18 cellular contexts compared by ENCODE assay signal in the genomic region with DNA sequence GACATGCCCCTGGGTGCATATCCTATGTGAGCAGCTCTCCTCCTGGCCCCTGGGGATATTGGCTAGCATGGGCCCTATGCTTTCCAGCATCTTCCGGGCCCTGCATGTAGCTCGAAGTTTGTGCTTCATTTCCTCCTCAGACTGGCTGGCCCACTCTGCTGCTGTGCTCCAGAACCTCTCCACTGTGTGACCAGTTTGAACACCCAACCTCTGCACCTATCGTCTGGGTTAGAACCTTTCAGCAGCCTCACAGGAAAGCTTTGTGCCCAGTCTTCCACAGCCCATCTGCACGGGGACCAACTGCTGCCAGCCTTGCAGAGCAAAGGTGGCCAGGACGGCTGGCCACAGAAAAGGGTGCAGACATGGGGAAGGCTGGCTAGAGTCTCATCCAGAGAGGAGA. TPM values are rescaled to one million over a fixed set of nuclear protein-coding genes. Genes with fewer than 3 reads are reported as not detected.
A peak's percentile ranks its signal among the peaks of the same experiment; 100 is the strongest.
DNase-seq lines count a peak whose midpoint lies in the region; ATAC-seq, FAIRE-seq and TF ChIP-seq lines count a peak whose summit lies in the region.
"Had no signal": no experiment of that assay in that cellular context is flagged by ENCODE, and none has a peak within 500 bp of the region (broad histone marks: within the 10 kb centered on the region; RNA-seq: fewer than 3 reads in every experiment).

No MANE protein-coding gene starts in this region.

- no peaks in the 10 kb centered on the region for H3K79me1 ChIP-seq in H1 (ENCODE audit: low read depth, low read length)
- no peaks in the 10 kb centered on the region for H3K79me1 ChIP-seq in trophoblast cell (ENCODE audit: low read length)

- no peak overlapping the region for H2BK15ac ChIP-seq in H1 (ENCODE audit: low read length)

- H2BK120ac ChIP-seq in H1 (replicated peaks; ENCODE audit: low read depth, low read length): peak overlapping the region; percentile 7
- H2BK120ac ChIP-seq in trophoblast cell (ENCODE audit: insufficient read depth, low read length, poor library complexity): peak overlapping the region; percentile 11

- H3K4me3 ChIP-seq in H1 (ENCODE audit: extremely low read depth in 1 of 4, insufficient read depth in 2 of 4, low read depth in 3 of 4, low read length in 4 of 4): no peak overlapping the region
- H3K4me3 ChIP-seq in trophoblast cell (ENCODE audit: low read depth, low read length): no peak overlapping the region
- H3K4me3 ChIP-seq in osteoblast (ENCODE audit: insufficient read depth, low read length): no peak overlapping the region

- H3K27ac Mint-ChIP-seq in activated naive CD8-positive, alpha-beta T cell treated with anti-CD3 and anti-CD28 coated beads, Interleukin-2, amount 10 ng/mL, durations not matched to agents 7 days and 5 days: peak overlapping the region; percentile 36
- no peak overlapping the region for H3K27ac Mint-ChIP-seq in activated naive CD8-positive, alpha-beta T cell treated with anti-CD3 and anti-CD28 coated beads for 36 hours
- no peak overlapping the region for H3K27ac Mint-ChIP-seq in activated T-cell treated with anti-CD3 and anti-CD28 coated beads, Interleukin-2, amount 50 U/mL, for 72 hours

- no peak overlapping the region for H2BK20ac ChIP-seq in H1 (ENCODE audit: low read length)

- peaks cover 10% of the 10 kb centered on the region for H3K36me3 Mint-ChIP-seq in activated naive CD8-positive, alpha-beta T cell treated with anti-CD3 and anti-CD28 coated beads, Interleukin-2, amount 10 ng/mL, durations not matched to agents 7 days and 5 days
- peaks cover 3% of the 10 kb centered on the region for H3K36me3 Mint-ChIP-seq in activated naive CD8-positive, alpha-beta T cell treated with anti-CD3 and anti-CD28 coated beads for 36 hours
- peaks cover 0 to 2% of the 10 kb centered on the region in 2 donors for H3K36me3 Mint-ChIP-seq in activated T-cell treated with anti-CD3 and anti-CD28 coated beads, Interleukin-2, amount 50 U/mL, for 72 hours (ENCODE audit: insufficient read depth in 2 of 2)

- POLR2A ChIA-PET in activated naive CD8-positive, alpha-beta T cell treated with anti-CD3 and anti-CD28 coated beads, Interleukin-2, amount 10 ng/mL, durations not matched to agents 7 days and 5 days (lab: Charles Lee): no interaction called here
- POLR2A ChIA-PET in H1 (lab: Charles Lee; ENCODE audit: partially characterized antibody): interaction anchor here (0.7 to 1.1 kb wide), 3 partner anchors 10 to 265 kb away, joined by 3 read pairs; no protein-coding TSS in a partner anchor

- H4K12ac ChIP-seq in trophoblast cell (ENCODE audit: low read depth, low read length): no peak overlapping the region

- no peak for TF ChIP-seq EP300 in H1 (IDR thresholded peaks at IDR 0.05; ENCODE audit: borderline replicate concordance in 1 of 2, low read depth in 2 of 2, low read length in 2 of 2)

- H3K27me3 ChIP-seq in H1 (replicated peaks in 1 of 4; ENCODE audit: control insufficient read depth in 3 of 4, extremely low read depth in 1 of 4, insufficient read depth in 3 of 4, low read length in 3 of 4) (no peaks in the 10 kb centered on the region), trophoblast cell (ENCODE audit: insufficient read depth, low read length) (no peaks in the 10 kb centered on the region), osteoblast (ENCODE audit: insufficient read depth, low read length) (no peaks in the 10 kb centered on the region)

- H4K5ac ChIP-seq in H1 (ENCODE audit: insufficient read length, low read depth, low read length): peak overlapping the region; percentile 38

- H2AFZ ChIP-seq in H1 (ENCODE audit: low read length) (peak overlapping the region; percentile 49; the same call in 1 of the 2 replicates), trophoblast cell (ENCODE audit: insufficient read depth, low read length, poor library complexity) (no peak overlapping the region), osteoblast (ENCODE audit: low read length) (no peak overlapping the region)

- H3K36me3 ChIP-seq in H1 (ENCODE audit: control insufficient read depth in 2 of 4, insufficient read depth in 4 of 4, low read length in 3 of 4): no peaks in the 10 kb centered on the region
- no peaks in the 10 kb centered on the region for H3K36me3 ChIP-seq in trophoblast cell (ENCODE audit: control insufficient read depth in 1 of 2, insufficient read depth in 2 of 2, low read length in 2 of 2)
- H3K36me3 ChIP-seq in osteoblast (ENCODE audit: insufficient read depth, low read length): no peaks in the 10 kb centered on the region

- H3K4me2 ChIP-seq in H1 (ENCODE audit: insufficient read depth in 1 of 2, low read depth in 2 of 2, low read length in 2 of 2) (no peak overlapping the region), trophoblast cell (ENCODE audit: low read length) (no peak overlapping the region), osteoblast (ENCODE audit: insufficient read depth, low read length) (no peak overlapping the region)

- no peak for TF ChIP-seq POLR2A in H1 (IDR thresholded peaks at IDR 0.05; ENCODE audit: control extremely low read depth in 1 of 2, low read depth in 2 of 2, low read length in 2 of 2)

- no peaks in the 10 kb centered on the region for H3K9me3 ChIP-seq in H1 (ENCODE audit: insufficient read depth in 2 of 2, low read depth in 1 of 2, low read length in 1 of 2)
- peaks cover 6% of the 10 kb centered on the region for H3K9me3 ChIP-seq in trophoblast cell (ENCODE audit: insufficient read depth, low read depth, low read length)
- H3K9me3 ChIP-seq in osteoblast (ENCODE audit: low read depth, low read length): no peaks in the 10 kb centered on the region

- H3K9ac ChIP-seq in H1 (replicated peaks in 1 of 4; ENCODE audit: extremely low read depth in 1 of 4, low read depth in 3 of 4, low read length in 3 of 4) (no peak overlapping the region), trophoblast cell (ENCODE audit: low read length) (no peak overlapping the region)

- H4K91ac ChIP-seq in H1 (replicated peaks; ENCODE audit: insufficient read length, low read length) (peak overlapping the region; percentile 52), trophoblast cell (ENCODE audit: low read depth, low read length) (no peak overlapping the region)

- no peak overlapping the region for H3K56ac ChIP-seq in H1 (replicated peaks; ENCODE audit: insufficient read length, low read depth, low read length)

- no peaks in the 10 kb centered on the region for H3K23me2 ChIP-seq in H1 (ENCODE audit: low read depth, low read length)

- DNase-seq in activated naive CD8-positive, alpha-beta T cell treated with anti-CD3 and anti-CD28 coated beads, Interleukin-2, amount 10 ng/mL, durations not matched to agents 7 days and 5 days: no peak
- no peak for DNase-seq in activated naive CD8-positive, alpha-beta T cell treated with anti-CD3 and anti-CD28 coated beads for 36 hours
- DNase-seq in LHCN-M2 (ENCODE audit: low read depth) (peak; percentile 12), H1 (ENCODE audit: low read depth in 1 of 2, low spot score in 2 of 2) (no peak), trophoblast cell (no peak), osteoblast (ENCODE audit: insufficient read length, low spot score, missing footprints) (no peak), occipital lobe (lab: John Stamatoyannopoulos, UW) (no peak)
- DNase-seq in activated T-cell treated with anti-CD3 and anti-CD28 coated beads, Interleukin-2, amount 50 U/mL, for 72 hours: no peak
- DNase-seq: DMS79, HCEC 1CT, NCI-H1105, NCI-H1694 treated with DMSO at 0.1 percent for 48 hours, RPMI8226, SIG-M5 had no signal

- H3K27me3 Mint-ChIP-seq in activated naive CD8-positive, alpha-beta T cell treated with anti-CD3 and anti-CD28 coated beads, Interleukin-2, amount 10 ng/mL, durations not matched to agents 7 days and 5 days: no peaks in the 10 kb centered on the region
- no peaks in the 10 kb centered on the region for H3K27me3 Mint-ChIP-seq in activated naive CD8-positive, alpha-beta T cell treated with anti-CD3 and anti-CD28 coated beads for 36 hours
- H3K27me3 Mint-ChIP-seq in activated T-cell treated with anti-CD3 and anti-CD28 coated beads, Interleukin-2, amount 50 U/mL, for 72 hours (ENCODE audit: low read depth): no peaks in the 10 kb centered on the region

- H2BK12ac ChIP-seq in H1 (ENCODE audit: low read depth, low read length): no peak overlapping the region; the same call in 1 of the 2 replicates
- no peak overlapping the region for H2BK12ac ChIP-seq in trophoblast cell (ENCODE audit: low read length)

- no peak overlapping the region for H3K4me3 Mint-ChIP-seq in activated naive CD8-positive, alpha-beta T cell treated with anti-CD3 and anti-CD28 coated beads, Interleukin-2, amount 10 ng/mL, durations not matched to agents 7 days and 5 days
- no peak overlapping the region for H3K4me3 Mint-ChIP-seq in activated naive CD8-positive, alpha-beta T cell treated with anti-CD3 and anti-CD28 coated beads for 36 hours
- H3K4me3 Mint-ChIP-seq in activated T-cell treated with anti-CD3 and anti-CD28 coated beads, Interleukin-2, amount 50 U/mL, for 72 hours: no peak overlapping the region

- H3K18ac ChIP-seq in H1 (ENCODE audit: extremely low read depth, low read length) (0 out of 2 replicates have a peak overlapping the region, but pooled peaks have one; percentile 15), trophoblast cell (ENCODE audit: low read length) (no peak overlapping the region)

- H3K4me1 ChIP-seq in H1 (replicated peaks in 1 of 4; ENCODE audit: control insufficient read depth in 3 of 4, insufficient read depth in 4 of 4, low read length in 3 of 4) (no peaks in the 10 kb centered on the region), trophoblast cell (ENCODE audit: control insufficient read depth in 1 of 2, insufficient read depth in 2 of 2, low read length in 2 of 2) (no peaks in the 10 kb centered on the region), osteoblast (ENCODE audit: insufficient read depth, low read length) (no peaks in the 10 kb centered on the region)

- peaks cover 5% of the 10 kb centered on the region for H3K4me1 Mint-ChIP-seq in activated naive CD8-positive, alpha-beta T cell treated with anti-CD3 and anti-CD28 coated beads, Interleukin-2, amount 10 ng/mL, durations not matched to agents 7 days and 5 days
- no peaks in the 10 kb centered on the region for H3K4me1 Mint-ChIP-seq in activated naive CD8-positive, alpha-beta T cell treated with anti-CD3 and anti-CD28 coated beads for 36 hours
- no peaks in the 10 kb centered on the region for H3K4me1 Mint-ChIP-seq in activated T-cell treated with anti-CD3 and anti-CD28 coated beads, Interleukin-2, amount 50 U/mL, for 72 hours (ENCODE audit: low read depth)

- H3K27ac ChIP-seq in H1 (ENCODE audit: low read depth, low read length) (no peak overlapping the region), trophoblast cell (ENCODE audit: low read depth, low read length) (no peak overlapping the region), osteoblast (ENCODE audit: low read depth, low read length) (no peak overlapping the region)

- H3K23ac ChIP-seq in H1 (ENCODE audit: insufficient read length) (no peak overlapping the region), trophoblast cell (ENCODE audit: low read length) (no peak overlapping the region)

- H3K4ac ChIP-seq in H1 (replicated peaks; ENCODE audit: insufficient read length, low read depth, low read length): no peak overlapping the region
- H3K4ac ChIP-seq in trophoblast cell (ENCODE audit: low read depth, low read length): no peak overlapping the region

- no peak for FAIRE-seq in H1 (lab: Jason Lieb, UNC)
- FAIRE-seq: D721Med had no signal

- no peak for TF ChIP-seq CTCF in H1 (IDR thresholded peaks at IDR 0.05; ENCODE audit: control extremely low read depth in 1 of 3, insufficient read depth in 1 of 3, low read depth in 1 of 3, low read length in 3 of 3)
- TF ChIP-seq CTCF in osteoblast (IDR thresholded peaks at IDR 0.05; ENCODE audit: extremely low read depth, low read depth, low read length): no peak

- H4K8ac ChIP-seq in H1 (ENCODE audit: extremely low read depth, insufficient read depth, low read length) (no peak overlapping the region), trophoblast cell (ENCODE audit: low read depth, low read length) (no peak overlapping the region)

- no peak for ATAC-seq in activated naive CD8-positive, alpha-beta T cell treated with anti-CD3 and anti-CD28 coated beads, Interleukin-2, amount 10 ng/mL, durations not matched to agents 7 days and 5 days (ENCODE audit: low read depth)
- ATAC-seq in activated T-cell treated with anti-CD3 and anti-CD28 coated beads, Interleukin-2, amount 50 U/mL, for 72 hours (replicated peaks in 1 of 2): no peak
- ATAC-seq: SK-N-SH treated with all-trans-retinoic acid at 6 μM for 48 hours had no signal

- H4K20me1 ChIP-seq in H1 (replicated peaks in 1 of 2; ENCODE audit: control insufficient read depth in 1 of 2, insufficient read depth in 2 of 2, low read length in 2 of 2) (no peaks in the 10 kb centered on the region), osteoblast (ENCODE audit: insufficient read depth, low read length) (no peaks in the 10 kb centered on the region)

- CTCF ChIA-PET in H1 (lab: Charles Lee; ENCODE audit: partially characterized antibody): interaction anchor here (0.5 to 1.4 kb wide), 5 partner anchors 29 to 281 kb away, joined by 3 to 5 read pairs (median 3); no protein-coding TSS in a partner anchor

- TF ChIP-seq RAD21 in H1 (IDR thresholded peaks at IDR 0.05 in 1 of 2, conservative IDR thresholded peaks at IDR 0.05 in 1 of 2; ENCODE audit: low read depth in 2 of 2, low read length in 2 of 2): no peak

- H3K79me2 ChIP-seq in H1 (ENCODE audit: control insufficient read depth in 1 of 2, insufficient read depth in 2 of 2, low read length in 2 of 2) (no peaks in the 10 kb centered on the region), trophoblast cell (ENCODE audit: control insufficient read depth, insufficient read depth, low read length, poor library complexity) (no peaks in the 10 kb centered on the region), osteoblast (ENCODE audit: insufficient read depth, low read length) (no peaks in the 10 kb centered on the region)

- H2BK5ac ChIP-seq in H1 (ENCODE audit: low read depth, low read length) (peak overlapping the region; percentile 81; the same call in 1 of the 2 replicates), trophoblast cell (ENCODE audit: low read depth, low read length, poor library complexity) (no peak overlapping the region)

- H3K14ac ChIP-seq in H1 (ENCODE audit: insufficient read length) (no peak overlapping the region), trophoblast cell (ENCODE audit: low read length) (no peak overlapping the region)

- WGBS in H1 (ENCODE audit: extremely low coverage in 1 of 2, insufficient coverage in 1 of 2, insufficient read length in 1 of 2, insufficient replicate concordance in 2 of 2, low coverage in 1 of 2, low lambda C conversion rate in 2 of 2, missing lambda C conversion rate in 1 of 2), 2 experiments: 72% methylated on average over 5 of the region's 5 CpGs; no CpG with 5 or more reads in 1 of the 2 experiments
- no CpG with 5 or more reads among the region's 5 CpGs for WGBS in trophoblast cell (ENCODE audit: extremely low coverage, insufficient coverage, insufficient read length)

- H2AK5ac ChIP-seq in H1 (ENCODE audit: low read depth, low read length) (no peak overlapping the region), trophoblast cell (ENCODE audit: low read length) (no peak overlapping the region)

- no peaks in the 10 kb centered on the region for H3K9me3 Mint-ChIP-seq in activated naive CD8-positive, alpha-beta T cell treated with anti-CD3 and anti-CD28 coated beads, Interleukin-2, amount 10 ng/mL, durations not matched to agents 7 days and 5 days
- H3K9me3 Mint-ChIP-seq in activated naive CD8-positive, alpha-beta T cell treated with anti-CD3 and anti-CD28 coated beads for 36 hours: peaks cover 6% of the 10 kb centered on the region
- H3K9me3 Mint-ChIP-seq in activated T-cell treated with anti-CD3 and anti-CD28 coated beads, Interleukin-2, amount 50 U/mL, for 72 hours: peaks cover 0 to 4% of the 10 kb centered on the region in 2 donors

RNA-seq across cellular contexts. Expression of a gene that starts 10.2 kb away (rescaled TPM):
- 1 to 10 TPM; 1.5 to 1.7 TPM for total RNA-seq in activated naive CD8-positive, alpha-beta T cell treated with anti-CD3 and anti-CD28 coated beads, Interleukin-2, amount 10 ng/mL, durations not matched to agents 7 days and 5 days
- total RNA-seq in activated naive CD8-positive, alpha-beta T cell treated with anti-CD3 and anti-CD28 coated beads for 36 hours: under 1 TPM; 0.36 to 0.39 TPM
- 0.38 TPM in 1 of 2 replicates, not detected in the other for total RNA-seq in LHCN-M2 (2014; rRNA removed)
- 0.11 TPM for polyA plus RNA-seq in LHCN-M2 (2012)
- total RNA-seq in H1 (2021; fragmentation: NEBNext Ultra II Directional; extraction: Animal tissue kit (Norgen Biotek cat#: 25700)): 0.59 TPM in 1 of 2 replicates, not detected in the other
- 0.11 and 0.24 TPM in 2 replicates for polyA plus RNA-seq in H1 (2011; rRNA removed)
- polyA plus RNA-seq in H1 (2011; cell fraction: cytosol; rRNA removed): 0.26 TPM
- polyA plus RNA-seq in H1 (2011; cell fraction: nucleus; rRNA removed): 1.6 TPM
- 0.09 to 0.65 TPM (median 0.52 TPM) in 3 of 4 replicates, not detected in the other for polyA plus RNA-seq in H1 (2012, experiment 1 of 2)
- 0.25 TPM for polyA plus RNA-seq in H1 (2012, experiment 2 of 2)
- not detected for polyA plus RNA-seq in H1 (2013, experiment 1 of 2)
- polyA plus RNA-seq in H1 (2013, experiment 2 of 2): 0.15 TPM
- polyA minus RNA-seq in H1 (2011; rRNA and poly(A)+ RNA removed): 0.17 TPM in 1 of 2 replicates, not detected in the other
- not detected for polyA minus RNA-seq in H1 (2011; cell fraction: cytosol; rRNA and poly(A)+ RNA removed)
- polyA minus RNA-seq in H1 (2011; cell fraction: nucleus; rRNA and poly(A)+ RNA removed): not detected
- 0.22 and 0.29 TPM in 2 replicates for polyA plus RNA-seq in trophoblast cell (2013)
- total RNA-seq in osteoblast: 0.72 and 0.88 TPM in 2 replicates
- 1.1 TPM for total RNA-seq in occipital lobe
- 1 to 10 TPM; 2.1 to 2.4 TPM for total RNA-seq in activated T-cell treated with anti-CD3 and anti-CD28 coated beads, Interleukin-2, amount 50 U/mL, for 72 hours
- polyA plus RNA-seq: BJ had no signal

RNA-seq across cellular contexts. Expression of a gene that starts 55.4 kb away (rescaled TPM):
- total RNA-seq in activated naive CD8-positive, alpha-beta T cell treated with anti-CD3 and anti-CD28 coated beads, Interleukin-2, amount 10 ng/mL, durations not matched to agents 7 days and 5 days: not detected
- not detected for total RNA-seq in activated naive CD8-positive, alpha-beta T cell treated with anti-CD3 and anti-CD28 coated beads for 36 hours
- total RNA-seq in LHCN-M2 (2014; rRNA removed) (0.77 and 1.0 TPM in 2 replicates), osteoblast (1.8 TPM in 1 of 2 replicates, not detected in the other), occipital lobe (not detected)
- 0.67 TPM for polyA plus RNA-seq in LHCN-M2 (2012)
- total RNA-seq in H1 (2021; fragmentation: NEBNext Ultra II Directional; extraction: Animal tissue kit (Norgen Biotek cat#: 25700)): 0.71 and 0.82 TPM in 2 replicates
- polyA plus RNA-seq in H1 (2011; rRNA removed): 0.71 and 0.80 TPM in 2 replicates
- polyA plus RNA-seq in H1 (2011; cell fraction: cytosol; rRNA removed): 0.96 TPM
- polyA plus RNA-seq in H1 (2011; cell fraction: nucleus; rRNA removed): 0.36 TPM
- polyA plus RNA-seq in H1 (2012, experiment 1 of 2): 0.13 to 0.54 TPM in 2 of 4 replicates, not detected in the others
- 0.16 TPM for polyA plus RNA-seq in H1 (2012, experiment 2 of 2)
- 0.26 TPM for polyA plus RNA-seq in H1 (2013, experiment 1 of 2)
- 0.29 TPM for polyA plus RNA-seq in H1 (2013, experiment 2 of 2)
- polyA minus RNA-seq in H1 (2011; rRNA and poly(A)+ RNA removed): 0.24 and 1.2 TPM in 2 replicates
- polyA minus RNA-seq in H1 (2011; cell fraction: cytosol; rRNA and poly(A)+ RNA removed): not detected
- polyA minus RNA-seq in H1 (2011; cell fraction: nucleus; rRNA and poly(A)+ RNA removed): not detected
- 0.04 and 0.12 TPM in 2 replicates for polyA plus RNA-seq in trophoblast cell (2013)
- 1 to 10 TPM; 5.0 to 7.4 TPM for total RNA-seq in activated T-cell treated with anti-CD3 and anti-CD28 coated beads, Interleukin-2, amount 50 U/mL, for 72 hours
- total RNA-seq: A172 had no signal
